9 cellular contexts compared by ENCODE assay signal in the genomic region with DNA sequence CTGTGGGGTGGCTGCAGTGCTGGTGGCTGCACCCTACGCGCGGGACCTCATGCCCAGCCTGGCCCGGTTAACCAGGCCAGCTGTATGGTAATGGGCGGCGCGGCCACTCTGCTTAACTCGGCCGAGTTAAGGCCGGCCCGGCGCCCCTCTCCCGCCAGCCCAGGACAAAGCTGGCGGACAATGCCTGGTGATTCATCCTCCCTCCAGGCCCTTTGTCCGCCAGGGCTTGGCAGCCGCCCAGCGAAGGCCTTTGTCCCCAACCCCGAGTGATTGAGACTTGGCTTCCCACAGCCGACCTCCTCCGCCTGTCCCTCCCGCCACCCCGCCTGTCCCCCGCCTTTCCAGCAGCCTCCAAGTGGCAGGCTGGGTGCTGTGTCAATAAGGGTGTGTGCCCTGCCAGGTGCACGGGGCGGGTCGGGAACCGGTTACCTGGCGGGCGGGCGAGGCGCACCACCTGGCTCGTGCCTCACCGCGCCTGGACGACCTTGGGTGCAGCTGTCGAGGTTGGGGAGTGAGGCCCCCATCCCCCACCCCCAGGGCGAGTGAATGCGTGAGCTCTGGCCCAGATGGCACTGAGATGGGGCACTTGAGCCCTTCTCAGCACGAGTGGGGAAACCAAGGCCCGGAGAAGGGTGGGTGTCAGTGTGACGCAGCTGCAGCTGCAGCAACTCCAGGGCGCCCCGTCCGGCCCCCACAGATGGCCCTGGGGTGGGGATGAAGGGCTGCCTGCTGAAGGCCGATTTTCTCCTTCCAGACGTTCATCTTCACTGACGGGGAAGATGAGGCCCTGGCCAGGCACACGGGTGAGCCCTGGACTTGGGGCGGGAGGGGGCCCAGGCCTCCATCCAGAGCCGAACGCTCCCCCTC. TPM values are rescaled to one million over a fixed set of nuclear protein-coding genes. Genes with fewer than 3 reads are reported as not detected.
DNase-seq lines count a peak whose midpoint lies in the region; ATAC-seq, FAIRE-seq and TF ChIP-seq lines count a peak whose summit lies in the region.
"Had no signal": no experiment of that assay in that cellular context is flagged by ENCODE, and none has a peak within 500 bp of the region (broad histone marks: within the 10 kb centered on the region; RNA-seq: fewer than 3 reads in every experiment).

No MANE protein-coding gene starts in this region.

- H3K27me3 ChIP-seq in HAP-1 (ENCODE audit: low read depth) (no peaks in the 10 kb centered on the region), keratinocyte (ENCODE audit: control insufficient read depth, extremely low read depth, insufficient read depth, low read length) (no peaks in the 10 kb centered on the region)

- no peak for ATAC-seq in central memory CD8-positive, alpha-beta T cell (replicated peaks; ENCODE audit: extremely low read depth, poor library complexity, severe bottlenecking)
- ATAC-seq in HG03439 (IDR thresholded peaks at IDR 0.05; ENCODE audit: unreplicated experiment) = no peak

- H3K9me1 ChIP-seq in keratinocyte (ENCODE audit: control insufficient read depth, extremely low read depth, insufficient read depth, low read length) = no peaks in the 10 kb centered on the region

- no peaks in the 10 kb centered on the region for H3K27me3 Mint-ChIP-seq in central memory CD8-positive, alpha-beta T cell
- no peaks in the 10 kb centered on the region for H3K27me3 Mint-ChIP-seq in activated CD4-positive, alpha-beta T cell treated with anti-CD3 and anti-CD28 coated beads, Interleukin-2, amount 10 ng/mL, durations not matched to agents 7 days and 5 days

- POLR2A ChIA-PET in activated CD4-positive, alpha-beta T cell treated with anti-CD3 and anti-CD28 coated beads, Interleukin-2, amount 10 ng/mL, durations not matched to agents 7 days and 5 days (lab: Charles Lee) = no interaction called here

- peaks cover 4% of the 10 kb centered on the region for H3K36me3 ChIP-seq in HAP-1 (replicated peaks)
- H3K36me3 ChIP-seq in keratinocyte (ENCODE audit: control insufficient read depth in 2 of 2, extremely low read depth in 1 of 2, insufficient read depth in 2 of 2, low read length in 2 of 2) = peaks cover 10 to 11% of the 10 kb centered on the region in 2 experiments

- peak; percentile 32 for FAIRE-seq in keratinocyte (lab: Jason Lieb, UNC)

- H3K36me3 Mint-ChIP-seq in central memory CD8-positive, alpha-beta T cell (ENCODE audit: insufficient read depth) = peaks cover 38% of the 10 kb centered on the region
- peaks cover 49% of the 10 kb centered on the region for H3K36me3 Mint-ChIP-seq in activated CD4-positive, alpha-beta T cell treated with anti-CD3 and anti-CD28 coated beads, Interleukin-2, amount 10 ng/mL, durations not matched to agents 7 days and 5 days (ENCODE audit: low read depth)

- H4K20me1 ChIP-seq in keratinocyte (ENCODE audit: control insufficient read depth, extremely low read depth, insufficient read depth, low read length) = peaks cover 7% of the 10 kb centered on the region

- peaks cover 43% of the 10 kb centered on the region for H3K4me1 Mint-ChIP-seq in central memory CD8-positive, alpha-beta T cell
- peaks cover 42% of the 10 kb centered on the region for H3K4me1 Mint-ChIP-seq in activated CD4-positive, alpha-beta T cell treated with anti-CD3 and anti-CD28 coated beads, Interleukin-2, amount 10 ng/mL, durations not matched to agents 7 days and 5 days

- peaks cover 20% of the 10 kb centered on the region for H3K79me2 ChIP-seq in keratinocyte (ENCODE audit: control insufficient read depth, insufficient read depth, low read length)

- H3K4me3 Mint-ChIP-seq in central memory CD8-positive, alpha-beta T cell = peak overlapping the region; percentile 93
- no peak overlapping the region for H3K4me3 Mint-ChIP-seq in activated CD4-positive, alpha-beta T cell treated with anti-CD3 and anti-CD28 coated beads, Interleukin-2, amount 10 ng/mL, durations not matched to agents 7 days and 5 days

- H3K4me1 ChIP-seq in HAP-1 (peaks cover 36% of the 10 kb centered on the region), keratinocyte (ENCODE audit: control insufficient read depth, extremely low read depth, insufficient read depth, low read length) (peaks cover 53% of the 10 kb centered on the region)

- dilution Hi-C loops in keratinocyte (cut with MboI; ENCODE audit: extremely low pct_ligation_motif_present, low sequenced_read_pairs) = no loop called here

- CTCF ChIA-PET in activated CD4-positive, alpha-beta T cell treated with anti-CD3 and anti-CD28 coated beads, Interleukin-2, amount 10 ng/mL, durations not matched to agents 7 days and 5 days (lab: Charles Lee) = interaction anchor here (1.5 kb wide), 1 partner anchor 22 kb away, joined by 3 read pairs; no protein-coding TSS in a partner anchor

- H3K27ac Mint-ChIP-seq in central memory CD8-positive, alpha-beta T cell (ENCODE audit: low read depth) = no peak overlapping the region
- no peak overlapping the region for H3K27ac Mint-ChIP-seq in activated CD4-positive, alpha-beta T cell treated with anti-CD3 and anti-CD28 coated beads, Interleukin-2, amount 10 ng/mL, durations not matched to agents 7 days and 5 days

- no peak for TF ChIP-seq CTCF in keratinocyte (optimal IDR thresholded peaks at IDR 0.05 in 1 of 3, IDR thresholded peaks at IDR 0.05 in 1 of 3, conservative IDR thresholded peaks at IDR 0.05 in 1 of 3; ENCODE audit: extremely low read depth in 1 of 3, insufficient read depth in 2 of 3, low read length in 3 of 3)

- H3K4me3 ChIP-seq in HAP-1 (peak overlapping the region; percentile 6; the same call in 1 of the 2 replicates), keratinocyte (ENCODE audit: control insufficient read depth in 2 of 3, extremely low read depth in 1 of 3, insufficient read depth in 2 of 3, low read depth in 1 of 3, low read length in 3 of 3) (peak overlapping the region; percentile 7 to 57 (median 31)), skin epidermis (peak overlapping the region; percentile 40 to 83 (median 62))

- peak overlapping the region; percentile 79 for H3K9ac ChIP-seq in keratinocyte (ENCODE audit: control insufficient read depth, extremely low read depth, insufficient read depth, low read length)

- DNase-seq in HAP-1 (ENCODE audit: low spot score in 2 of 2) (peak; percentile 74 to 92), NCI-H345 treated with DMSO at 0.1 percent for 48 hours (lab: John Stamatoyannopoulos, UW; ENCODE audit: unreplicated experiment) (peak; percentile 92), keratinocyte (ENCODE audit: low read depth, low spot score) (no peak), activated gamma-delta T cell (lab: John Stamatoyannopoulos, UW) (no peak)
- no peak for DNase-seq in central memory CD8-positive, alpha-beta T cell (ENCODE audit: low spot score in 2 of 2)
- no peak for DNase-seq in activated CD4-positive, alpha-beta T cell treated with anti-CD3 and anti-CD28 coated beads, Interleukin-2, amount 10 ng/mL, durations not matched to agents 7 days and 5 days

- in situ Hi-C loops in HAP-1 (cut with MboI; ENCODE audit: low sequenced_read_pairs) = no loop called here

- H3K27ac ChIP-seq in keratinocyte (ENCODE audit: control insufficient read depth, insufficient read depth, low read length) (peak overlapping the region; percentile 95), skin epidermis (peak overlapping the region in 20 of 21 experiments; percentile 43 to 94 (median 78))

- no peak overlapping the region for H2AFZ ChIP-seq in keratinocyte (ENCODE audit: control insufficient read depth, low read length)

- no peaks in the 10 kb centered on the region for H3K9me3 Mint-ChIP-seq in central memory CD8-positive, alpha-beta T cell
- H3K9me3 Mint-ChIP-seq in activated CD4-positive, alpha-beta T cell treated with anti-CD3 and anti-CD28 coated beads, Interleukin-2, amount 10 ng/mL, durations not matched to agents 7 days and 5 days = no peaks in the 10 kb centered on the region

- H3K9me3 ChIP-seq in HAP-1 (no peaks in the 10 kb centered on the region), keratinocyte (ENCODE audit: control insufficient read depth, low read depth, low read length) (no peaks in the 10 kb centered on the region)

- peak overlapping the region; percentile 96 for H3K4me2 ChIP-seq in keratinocyte (ENCODE audit: control insufficient read depth, extremely low read depth, insufficient read depth, low read depth, low read length)

RNA-seq across cellular contexts. Expression of a gene that starts 4.6 kb away (rescaled TPM):
- 17.7 to 21.1 TPM (median 20.8 TPM) in 3 replicates for polyA plus RNA-seq in keratinocyte
- 2.1 TPM for polyA plus RNA-seq in keratinocyte (2011; ENCODE audit: low read depth)
- 7.5 and 18.4 TPM in 2 replicates for polyA plus RNA-seq in keratinocyte (2011; cell fraction: cytosol; rRNA removed)
- polyA plus RNA-seq in keratinocyte (2011; cell fraction: nucleus; rRNA removed) = 24.0 and 32.4 TPM in 2 replicates
- polyA plus RNA-seq in keratinocyte (2012; ENCODE audit: low replicate concordance) = 9.3 and 26.0 TPM in 2 replicates
- 13.9 to 24.5 TPM (median 14.2 TPM) in 3 replicates for polyA minus RNA-seq in keratinocyte
- 40.9 TPM for polyA minus RNA-seq in keratinocyte (2011; cell fraction: cytosol; rRNA and poly(A)+ RNA removed)
- polyA minus RNA-seq in keratinocyte (2011; cell fraction: nucleus; rRNA and poly(A)+ RNA removed) = 27.8 and 29.3 TPM in 2 replicates
- 100 to 1,000 TPM in 1 of 2 experiments, 10 to 100 TPM in 1; 93.3 to 109 TPM for total RNA-seq in activated CD4-positive, alpha-beta T cell treated with anti-CD3 and anti-CD28 coated beads, Interleukin-2, amount 10 ng/mL, durations not matched to agents 7 days and 5 days

RNA-seq across cellular contexts. Expression of a gene that starts 31.1 kb away (rescaled TPM):
- polyA plus RNA-seq in keratinocyte = 6.4 to 12.6 TPM (median 10.0 TPM) in 3 replicates
- 2.5 TPM for polyA plus RNA-seq in keratinocyte (2011; ENCODE audit: low read depth)
- 4.4 and 12.9 TPM in 2 replicates for polyA plus RNA-seq in keratinocyte (2011; cell fraction: cytosol; rRNA removed)
- 22.6 and 32.9 TPM in 2 replicates for polyA plus RNA-seq in keratinocyte (2011; cell fraction: nucleus; rRNA removed)
- polyA plus RNA-seq in keratinocyte (2012; ENCODE audit: low replicate concordance) = 9.7 and 18.5 TPM in 2 replicates
- 5.1 to 12.8 TPM (median 8.4 TPM) in 3 replicates for polyA minus RNA-seq in keratinocyte
- 29.2 TPM for polyA minus RNA-seq in keratinocyte (2011; cell fraction: cytosol; rRNA and poly(A)+ RNA removed)
- 18.2 and 19.3 TPM in 2 replicates for polyA minus RNA-seq in keratinocyte (2011; cell fraction: nucleus; rRNA and poly(A)+ RNA removed)
- 10 to 100 TPM; 40.0 to 43.9 TPM for total RNA-seq in activated CD4-positive, alpha-beta T cell treated with anti-CD3 and anti-CD28 coated beads, Interleukin-2, amount 10 ng/mL, durations not matched to agents 7 days and 5 days

RNA-seq across cellular contexts. Expression of a gene that starts 34.6 kb away (rescaled TPM):
- 4.7 to 9.1 TPM (median 5.2 TPM) in 3 replicates for polyA plus RNA-seq in keratinocyte
- 6.6 TPM for polyA plus RNA-seq in keratinocyte (2011; ENCODE audit: low read depth)
- polyA plus RNA-seq in keratinocyte (2011; cell fraction: cytosol; rRNA removed) = 6.5 and 10.3 TPM in 2 replicates
- 15.0 and 18.3 TPM in 2 replicates for polyA plus RNA-seq in keratinocyte (2011; cell fraction: nucleus; rRNA removed)
- polyA plus RNA-seq in keratinocyte (2012; ENCODE audit: low replicate concordance) = 2.2 and 10.8 TPM in 2 replicates
- 8.2 to 16.2 TPM (median 8.6 TPM) in 3 replicates for polyA minus RNA-seq in keratinocyte
- 6.9 TPM for polyA minus RNA-seq in keratinocyte (2011; cell fraction: cytosol; rRNA and poly(A)+ RNA removed)
- polyA minus RNA-seq in keratinocyte (2011; cell fraction: nucleus; rRNA and poly(A)+ RNA removed) = 6.0 and 9.8 TPM in 2 replicates
- 10 to 100 TPM; 13.8 to 15.5 TPM for total RNA-seq in activated CD4-positive, alpha-beta T cell treated with anti-CD3 and anti-CD28 coated beads, Interleukin-2, amount 10 ng/mL, durations not matched to agents 7 days and 5 days

RNA-seq across cellular contexts. Expression of a gene that starts 48.0 kb away (rescaled TPM):
- not detected in 3 replicates for polyA plus RNA-seq in keratinocyte
- polyA plus RNA-seq in keratinocyte (2011; ENCODE audit: low read depth) = not detected
- polyA plus RNA-seq in keratinocyte (2011; cell fraction: cytosol; rRNA removed) = not detected in 2 replicates
- polyA plus RNA-seq in keratinocyte (2011; cell fraction: nucleus; rRNA removed) = not detected in 2 replicates
- polyA plus RNA-seq in keratinocyte (2012; ENCODE audit: low replicate concordance) = not detected in 2 replicates
- polyA minus RNA-seq in keratinocyte = not detected in 3 replicates
- polyA minus RNA-seq in keratinocyte (2011; cell fraction: cytosol; rRNA and poly(A)+ RNA removed) = not detected
- not detected in 2 replicates for polyA minus RNA-seq in keratinocyte (2011; cell fraction: nucleus; rRNA and poly(A)+ RNA removed)
- total RNA-seq in activated CD4-positive, alpha-beta T cell treated with anti-CD3 and anti-CD28 coated beads, Interleukin-2, amount 10 ng/mL, durations not matched to agents 7 days and 5 days = not detected
- total RNA-seq: NCI-H460 had no signal

Comparison
In these comparisons a context has a peak if more than half of its experiments do, and no peak if none do; other contexts are left out.
1. DNase-seq: peak in HAP-1 (2 of 2) and NCI-H345 treated with DMSO at 0.1 percent for 48 hours (single experiment); none in central memory CD8-positive, alpha-beta T cell (0 of 2), keratinocyte (single experiment), activated CD4-positive, alpha-beta T cell treated with anti-CD3 and anti-CD28 coated beads, Interleukin-2, amount 10 ng/mL, durations not matched to agents 7 days and 5 days (single experiment) and activated gamma-delta T cell (single experiment).
2. H3K4me3 ChIP-seq: peak in every context shown above with its lines; median percentile 62 in skin epidermis; 31 in keratinocyte; 6 in HAP-1.